ENCODE assay signal across 13 cellular contexts in genomic region chr12:8036366-8036765, GRCh38. TPM values are rescaled to one million over a fixed set of nuclear protein-coding genes. Genes with fewer than 3 reads are reported as not detected.
DNase-seq lines count a peak whose midpoint lies in the region; ATAC-seq and TF ChIP-seq lines count a peak whose summit lies in the region.
"Had no signal": no experiment of that assay in that cellular context is flagged by ENCODE, and none has a peak within 500 bp of the region (broad histone marks: within the 10 kb centered on the region; RNA-seq: fewer than 3 reads in every experiment).

No MANE protein-coding gene starts in this region.

- peaks cover 5% of the 10 kb centered on the region; the same call in 1 of the 2 replicates for H3K36me3 Mint-ChIP-seq in HFFc6 (ENCODE audit: low read depth)

- no peaks in the 10 kb centered on the region for H3K27me3 ChIP-seq in lower lobe of right lung (ENCODE audit: low read depth)
- no peaks in the 10 kb centered on the region for H3K27me3 ChIP-seq in smooth muscle cell (ENCODE audit: low read depth)
- no peaks in the 10 kb centered on the region for H3K27me3 ChIP-seq in SJCRH30

- H2AFZ ChIP-seq in smooth muscle cell (ENCODE audit: low read depth) = no peak overlapping the region

- H3K27ac ChIP-seq in lower lobe of right lung (peak overlapping the region; percentile 29), smooth muscle cell (ENCODE audit: low read depth) (no peak overlapping the region), SJCRH30 (no peak overlapping the region)
- H3K27ac ChIP-seq: KMS-11 had no signal

- no peaks in the 10 kb centered on the region; the same call in 1 of the 2 replicates for H3K27me3 Mint-ChIP-seq in HFFc6 (ENCODE audit: insufficient read depth)

- no peak overlapping the region for H3K4me3 Mint-ChIP-seq in HFFc6

- no peak overlapping the region for H3K9ac ChIP-seq in smooth muscle cell (ENCODE audit: low read depth)
- H3K9ac ChIP-seq: KMS-11 had no signal

- peak in 1 of 2 donors; percentile 22 for ATAC-seq in lower lobe of right lung

- peak overlapping the region; percentile 20 for H3K27ac Mint-ChIP-seq in HFFc6

- H3K4me1 ChIP-seq in lower lobe of right lung (peaks cover 66% of the 10 kb centered on the region), smooth muscle cell (ENCODE audit: low read depth) (peaks cover 41% of the 10 kb centered on the region), SJCRH30 (peaks cover 12% of the 10 kb centered on the region; the same call in 1 of the 2 replicates)

- H3K4me1 Mint-ChIP-seq in HFFc6 (ENCODE audit: low read depth) = peaks cover 69% of the 10 kb centered on the region

- peaks cover 75% of the 10 kb centered on the region for H4K20me1 ChIP-seq in smooth muscle cell (ENCODE audit: low read depth)

- peaks cover 36% of the 10 kb centered on the region for H3K79me2 ChIP-seq in smooth muscle cell (ENCODE audit: low read depth)

- no peaks in the 10 kb centered on the region for H3K9me3 Mint-ChIP-seq in HFFc6

- TF ChIP-seq CTCF in HFFc6 (IDR thresholded peaks at IDR 0.05) = no peak
- TF ChIP-seq CTCF in lower lobe of right lung (IDR thresholded peaks at IDR 0.05) = no peak
- TF ChIP-seq CTCF in smooth muscle cell (IDR thresholded peaks at IDR 0.05; ENCODE audit: borderline replicate concordance, insufficient read depth, poor library complexity, severe bottlenecking) = no peak
- TF ChIP-seq CTCF in foreskin fibroblast (IDR thresholded peaks at IDR 0.05; ENCODE audit: low read depth, low read length) = no peak

- intact Hi-C loops in lower lobe of right lung (cut with DNase I) = no loop called here

- WGBS in smooth muscle cell (ENCODE audit: low lambda C conversion rate) = 77% methylated on average over 7 of the region's 7 CpGs

- H3K36me3 ChIP-seq in lower lobe of right lung (peaks cover 23% of the 10 kb centered on the region), smooth muscle cell (ENCODE audit: low read depth) (no peaks in the 10 kb centered on the region), SJCRH30 (no peaks in the 10 kb centered on the region)

- H3K9me3 ChIP-seq in lower lobe of right lung = no peaks in the 10 kb centered on the region
- H3K9me3 ChIP-seq in smooth muscle cell (replicated peaks; ENCODE audit: low read depth) = no peaks in the 10 kb centered on the region
- H3K9me3 ChIP-seq in SJCRH30 (replicated peaks) = no peaks in the 10 kb centered on the region

- H3K4me2 ChIP-seq in smooth muscle cell = peak overlapping the region; percentile 99
- H3K4me2 ChIP-seq: KMS-11 had no signal

- DNase-seq in HFFc6 = no peak
- peak; percentile 61 for DNase-seq in astrocyte of the hippocampus (ENCODE audit: low read depth, low spot score)
- no peak for DNase-seq in lower lobe of right lung
- DNase-seq in smooth muscle cell (lab: John Stamatoyannopoulos, UW; ENCODE audit: unreplicated experiment) = no peak
- DNase-seq in foreskin fibroblast = no peak
- no peak for DNase-seq in SJCRH30
- no peak for DNase-seq in A172 (ENCODE audit: low spot score)
- DNase-seq: activated CD4-positive, alpha-beta T cell treated with anti-CD3 and anti-CD28 coated beads, Interleukin-2, amount 50 U/mL, for 48 hours; activated effector memory CD4-positive, alpha-beta T cell treated with Interleukin-2 at 50 U/mL for 16 hours; NCI-H1694; retina; T-helper 2 cell had no signal

- peaks cover 16% of the 10 kb centered on the region for H3F3A ChIP-seq in smooth muscle cell (ENCODE audit: low read depth)

- no peak overlapping the region for H3K4me3 ChIP-seq in lower lobe of right lung
- no peak overlapping the region for H3K4me3 ChIP-seq in smooth muscle cell
- no peak overlapping the region for H3K4me3 ChIP-seq in foreskin fibroblast (ENCODE audit: low read depth in 1 of 2, low read length in 2 of 2)
- no peak overlapping the region for H3K4me3 ChIP-seq in SJCRH30

RNA-seq across cellular contexts. Expression of gene FOXJ2, which starts 3.9 kb away (rescaled TPM):
- 10 to 100 TPM; 15.3 to 17.5 (median 15.9) TPM for total RNA-seq in HFFc6 (2021; fragmentation: NEBNext Ultra II Directional; extraction: Animal tissue kit (Norgen Biotek cat#: 25700))
- 19.8 TPM for total RNA-seq in lower lobe of right lung
- 13.2 and 19.0 TPM in 2 replicates for total RNA-seq in smooth muscle cell
- polyA plus RNA-seq in smooth muscle cell = 16.3 and 21.5 TPM in 2 replicates
- 8.0 and 8.3 TPM in 2 replicates for total RNA-seq in SJCRH30 (2014; rRNA removed; shearing (Covaris generic))
- total RNA-seq in A172 (2014; rRNA removed; shearing (Covaris generic)) = 3.9 and 4.5 TPM in 2 replicates

RNA-seq across cellular contexts. Expression of gene C3AR1, which starts 29.8 kb away (rescaled TPM):
- total RNA-seq in HFFc6 (2021; fragmentation: NEBNext Ultra II Directional; extraction: Animal tissue kit (Norgen Biotek cat#: 25700)) = under 1 TPM; 0.38 to 0.85 (median 0.62) TPM
- 62.1 TPM for total RNA-seq in lower lobe of right lung
- total RNA-seq in smooth muscle cell = 2.1 and 3.0 TPM in 2 replicates
- 2.6 and 3.2 TPM in 2 replicates for polyA plus RNA-seq in smooth muscle cell
- 0.06 and 0.08 TPM in 2 replicates for total RNA-seq in SJCRH30 (2014; rRNA removed; shearing (Covaris generic))
- total RNA-seq in A172 (2014; rRNA removed; shearing (Covaris generic)) = 0.10 and 0.12 TPM in 2 replicates

RNA-seq across cellular contexts. Expression of gene NECAP1, which starts 45.7 kb away (rescaled TPM):
- 10 to 100 TPM; 41.1 to 48.9 (median 45.0) TPM for total RNA-seq in HFFc6 (2021; fragmentation: NEBNext Ultra II Directional; extraction: Animal tissue kit (Norgen Biotek cat#: 25700))
- 40.1 TPM for total RNA-seq in lower lobe of right lung
- total RNA-seq in smooth muscle cell = 49.3 and 54.9 TPM in 2 replicates
- 31.7 and 31.9 TPM in 2 replicates for polyA plus RNA-seq in smooth muscle cell
- total RNA-seq in SJCRH30 (2014; rRNA removed; shearing (Covaris generic)) = 27.9 and 34.8 TPM in 2 replicates
- total RNA-seq in A172 (2014; rRNA removed; shearing (Covaris generic)) = 18.0 and 20.1 TPM in 2 replicates

Comparison
In these comparisons a context has a peak if more than half of its experiments do, and no peak if none do; other contexts are left out.
1. RNA of gene C3AR1, which starts 29.8 kb away (total RNA-seq): 62.1 TPM in lower lobe of right lung (single experiment); 2.1 to 3.0 TPM in smooth muscle cell, 0.38 to 0.85 TPM in HFFc6, 0.10 to 0.12 TPM in A172 and 0.06 to 0.08 TPM in SJCRH30; every median in the first group is over 10 times any median in the second.